In the genomic region with DNA sequence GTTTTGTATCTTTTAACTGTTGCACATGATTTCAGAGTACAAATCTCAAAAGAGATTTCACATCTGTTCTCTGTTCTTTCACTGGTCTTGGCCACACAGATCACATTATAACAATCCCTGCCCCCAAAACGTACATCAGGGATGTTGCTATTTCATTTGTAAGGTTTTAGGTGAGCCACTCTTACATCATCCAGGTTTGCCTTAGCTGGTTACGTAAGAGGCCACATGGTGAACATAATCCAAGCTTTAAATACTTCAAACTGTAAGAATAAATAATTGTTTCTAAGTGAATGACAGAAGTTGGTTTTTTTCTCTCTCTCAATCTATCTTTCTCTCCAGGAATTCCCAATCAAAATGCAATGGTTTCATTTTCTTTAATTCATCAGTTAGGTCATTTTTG, we compare ENCODE assay signal across 17 cellular contexts.
DNase-seq lines count a peak whose midpoint lies in the region; ATAC-seq and TF ChIP-seq lines count a peak whose summit lies in the region.
"Had no signal": no experiment of that assay in that cellular context is flagged by ENCODE, and none has a peak within 500 bp of the region (broad histone marks: within the 10 kb centered on the region; RNA-seq: fewer than 3 reads in every experiment).

No MANE protein-coding gene starts in this region.

- H3K36me3 ChIP-seq in adipocyte (ENCODE audit: control insufficient read depth, insufficient read depth, low read length, severe bottlenecking) (peaks cover 12% of the 10 kb centered on the region), liver (ENCODE audit: control insufficient read depth in 4 of 4, insufficient read depth in 3 of 4, low read depth in 1 of 4, low read length in 3 of 4) (no peaks in the 10 kb centered on the region)
- H3K36me3 ChIP-seq: thyroid gland had no signal

- no peak overlapping the region for H3K27ac ChIP-seq in liver (ENCODE audit: low read depth in 1 of 2, low read length in 2 of 2)
- H3K27ac ChIP-seq: HL-60, psoas muscle, thyroid gland had no signal

- DNase-seq in DMS53 (lab: John Stamatoyannopoulos, UW): peak; percentile 47
- DNase-seq in KBM-7: peak; percentile 3
- DNase-seq in adipocyte (ENCODE audit: low read depth): peak; percentile 31
- no peak for DNase-seq in iPS-NIHi7 (ENCODE audit: extremely low spot score)
- DNase-seq in stimulated activated CD4-positive, alpha-beta T cell treated with anti-CD3 and anti-CD28 coated beads, Interleukin-15, amount 100 ng/mL, for 24 hours: no peak
- DNase-seq: activated CD4-positive, alpha-beta T cell treated with anti-CD3 and anti-CD28 coated beads, Interleukin-2, amount 10 ng/mL, durations not matched to agents 7 days and 5 days; BE2C; naive thymus-derived CD8-positive, alpha-beta T cell; NCI-H1436; psoas muscle; thyroid gland had no signal

- 33% methylated on average over 2 of the region's 2 CpGs for WGBS in liver

- TF ChIP-seq RAD21 in liver (IDR thresholded peaks at IDR 0.05): no peak

- H3K4me3 ChIP-seq in adipocyte (ENCODE audit: low read length) (no peak overlapping the region), liver (ENCODE audit: low read depth in 1 of 3, low read length in 3 of 3) (no peak overlapping the region)
- H3K4me3 ChIP-seq: psoas muscle, thyroid gland had no signal

- H3K9me3 ChIP-seq in adipocyte (ENCODE audit: control insufficient read depth, low read length): no peaks in the 10 kb centered on the region
- no peaks in the 10 kb centered on the region for H3K9me3 ChIP-seq in liver (ENCODE audit: control insufficient read depth in 4 of 4, low read length in 3 of 4)
- H3K9me3 ChIP-seq: BE2C, psoas muscle, thyroid gland had no signal

- in situ Hi-C loops in KBM-7 (cut with MboI; ENCODE audit: low pct_unique_long_range_greater_than_20kb, low sequenced_read_pairs): no loop called here

- H3K27me3 ChIP-seq in adipocyte (replicated peaks; ENCODE audit: control insufficient read depth, insufficient read depth, low read length) (no peaks in the 10 kb centered on the region), liver (ENCODE audit: control insufficient read depth in 4 of 4, insufficient read depth in 4 of 4, low read length in 3 of 4) (no peaks in the 10 kb centered on the region)
- H3K27me3 ChIP-seq: BE2C, thyroid gland had no signal

- H3K9ac ChIP-seq in adipocyte (ENCODE audit: low read length) (no peak overlapping the region), liver (ENCODE audit: low read depth in 1 of 2, low read length in 2 of 2) (no peak overlapping the region)

- no peak for TF ChIP-seq CTCF in liver (IDR thresholded peaks at IDR 0.05; ENCODE audit: low read depth, low read length, missing input control)

- ATAC-seq in activated CD4-positive, CD25-positive, alpha-beta regulatory T cell treated with anti-CD3 and anti-CD28 coated beads, Interleukin-2, amount 50 U/mL, for 24 hours: no peak
- no peak for ATAC-seq in HG03442 (IDR thresholded peaks at IDR 0.05; ENCODE audit: unreplicated experiment)
- ATAC-seq: naive thymus-derived CD8-positive, alpha-beta T cell; Panc1; psoas muscle; stimulated activated memory B cell treated with anti-CD40 and anti-IgM and Interleukin-4, amounts not matched to agents 10 μg/mL and 1 μg/mL and 100 μg/mL, for 72 hours had no signal

- H3K4me1 ChIP-seq in adipocyte (ENCODE audit: control insufficient read depth, insufficient read depth, low read length) (peaks cover 25% of the 10 kb centered on the region), liver (ENCODE audit: control insufficient read depth in 4 of 4, insufficient read depth in 4 of 4, low read length in 3 of 4) (peaks cover 0 to 3% (median 0%) of the 10 kb centered on the region in 4 donors)
- H3K4me1 ChIP-seq: thyroid gland had no signal

TF ChIP-seq in liver, 16 proteins besides CTCF, POLR2A, EP300 and RAD21:
- TF ChIP-seq, protein P1, sequence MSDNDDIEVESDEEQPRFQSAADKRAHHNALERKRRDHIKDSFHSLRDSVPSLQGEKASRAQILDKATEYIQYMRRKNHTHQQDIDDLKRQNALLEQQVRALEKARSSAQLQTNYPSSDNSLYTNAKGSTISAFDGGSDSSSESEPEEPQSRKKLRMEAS (IDR thresholded peaks at IDR 0.05): no peak
- no peak for TF ChIP-seq FOXA1 (IDR thresholded peaks at IDR 0.05)
- peak; percentile 40 for TF ChIP-seq ATF3 (IDR thresholded peaks at IDR 0.05)
- no peak for TF ChIP-seq FOXA2 (IDR thresholded peaks at IDR 0.05)
- TF ChIP-seq SP1 (IDR thresholded peaks at IDR 0.05): peak; percentile 10
- TF ChIP-seq, protein P2, sequence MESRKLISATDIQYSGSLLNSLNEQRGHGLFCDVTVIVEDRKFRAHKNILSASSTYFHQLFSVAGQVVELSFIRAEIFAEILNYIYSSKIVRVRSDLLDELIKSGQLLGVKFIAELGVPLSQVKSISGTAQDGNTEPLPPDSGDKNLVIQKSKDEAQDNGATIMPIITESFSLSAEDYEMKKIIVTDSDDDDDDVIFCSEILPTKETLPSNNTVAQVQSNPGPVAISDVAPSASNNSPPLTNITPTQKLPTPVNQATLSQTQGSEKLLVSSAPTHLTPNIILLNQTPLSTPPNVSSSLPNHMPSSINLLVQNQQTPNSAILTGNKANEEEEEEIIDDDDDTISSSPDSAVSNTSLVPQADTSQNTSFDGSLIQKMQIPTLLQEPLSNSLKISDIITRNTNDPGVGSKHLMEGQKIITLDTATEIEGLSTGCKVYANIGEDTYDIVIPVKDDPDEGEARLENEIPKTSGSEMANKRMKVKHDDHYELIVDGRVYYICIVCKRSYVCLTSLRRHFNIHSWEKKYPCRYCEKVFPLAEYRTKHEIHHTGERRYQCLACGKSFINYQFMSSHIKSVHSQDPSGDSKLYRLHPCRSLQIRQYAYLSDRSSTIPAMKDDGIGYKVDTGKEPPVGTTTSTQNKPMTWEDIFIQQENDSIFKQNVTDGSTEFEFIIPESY (IDR thresholded peaks at IDR 0.05): no peak
- peak in 1 of 2 donors; percentile 23 for TF ChIP-seq HNF4A (conservative IDR thresholded peaks at IDR 0.05)
- TF ChIP-seq HNF4G (IDR thresholded peaks at IDR 0.05): no peak
TF ChIP-seq in liver: peak in this region for 3.

Comparison
In these comparisons a context has a peak if more than half of its experiments do, and no peak if none do; other contexts are left out.
1. DNase-seq: peak in DMS53 (single experiment), KBM-7 (single experiment) and adipocyte (single experiment); none in iPS-NIHi7 (single experiment) and stimulated activated CD4-positive, alpha-beta T cell treated with anti-CD3 and anti-CD28 coated beads, Interleukin-15, amount 100 ng/mL, for 24 hours (single experiment).